In genomic region chr7:19410096-19410495, GRCh38 we compare ENCODE assay signal across 1 cellular context.
TF ChIP-seq lines count a peak whose summit lies in the region.

No MANE protein-coding gene starts in this region.

TF ChIP-seq in IMR-90, 13 proteins besides CTCF, POLR2A, EP300 and RAD21:
- no peak for TF ChIP-seq CEBPB (IDR thresholded peaks at IDR 0.05; ENCODE audit: low read depth, low read length)
- TF ChIP-seq ELK1 (IDR thresholded peaks at IDR 0.05; ENCODE audit: borderline replicate concordance, low read depth, low read length), result no peak
- TF ChIP-seq MAFK (IDR thresholded peaks at IDR 0.05; ENCODE audit: low read depth, low read length), result no peak
- no peak for TF ChIP-seq RCOR1 (IDR thresholded peaks at IDR 0.05; ENCODE audit: insufficient replicate concordance, low read length)
- no peak for TF ChIP-seq MXI1 (IDR thresholded peaks at IDR 0.05; ENCODE audit: borderline replicate concordance, low read depth, low read length)
- no peak for TF ChIP-seq NFE2L2 (IDR thresholded peaks at IDR 0.05; ENCODE audit: low read depth, low read length)
- TF ChIP-seq MAZ (IDR thresholded peaks at IDR 0.05; ENCODE audit: borderline replicate concordance, low read depth, low read length), result no peak
- TF ChIP-seq SMC3 (IDR thresholded peaks at IDR 0.05; ENCODE audit: low read depth, low read length), result no peak
- no peak for TF ChIP-seq USF2 (IDR thresholded peaks at IDR 0.05; ENCODE audit: low read depth, low read length)
- TF ChIP-seq FOS (IDR thresholded peaks at IDR 0.05; ENCODE audit: low read depth, low read length), result no peak
- TF ChIP-seq CHD1 (IDR thresholded peaks at IDR 0.05; ENCODE audit: low read depth, low read length), result no peak
- TF ChIP-seq RFX5 (IDR thresholded peaks at IDR 0.05; ENCODE audit: low read depth, low read length), result no peak
- no peak for TF ChIP-seq BHLHE40 (IDR thresholded peaks at IDR 0.05; ENCODE audit: low read depth, low read length)
